10 cellular contexts compared by ENCODE assay signal in genomic region chr17:61818225-61818624, GRCh38.
"Had no signal": no experiment of that assay in that cellular context is flagged by ENCODE, and none has a peak within 500 bp of the region (broad histone marks: within the 10 kb centered on the region; RNA-seq: fewer than 3 reads in every experiment).

No MANE protein-coding gene starts in this region.

- H2AFZ ChIP-seq: GM23338 had no signal

- H3K9me3 Mint-ChIP-seq: GM23338 had no signal

- H3K4me1 ChIP-seq: HAP-1 had no signal

- H3K4me3 Mint-ChIP-seq: GM23338, HFFc6 had no signal

- H3K4me3 ChIP-seq: GM23338, HAP-1, K562 had no signal

- H3K9me3 ChIP-seq: HAP-1 had no signal

- DNase-seq: H7, HFFc6, Kasumi-1, KG1 had no signal

- FAIRE-seq: H1, HTR-8/SVneo, K562 had no signal

- ATAC-seq: GM23338, HCT116, K562 had no signal

- H3K27ac Mint-ChIP-seq: GM23338, HFFc6 had no signal

- H3K4me2 ChIP-seq: GM23338 had no signal
